In the genomic region with DNA sequence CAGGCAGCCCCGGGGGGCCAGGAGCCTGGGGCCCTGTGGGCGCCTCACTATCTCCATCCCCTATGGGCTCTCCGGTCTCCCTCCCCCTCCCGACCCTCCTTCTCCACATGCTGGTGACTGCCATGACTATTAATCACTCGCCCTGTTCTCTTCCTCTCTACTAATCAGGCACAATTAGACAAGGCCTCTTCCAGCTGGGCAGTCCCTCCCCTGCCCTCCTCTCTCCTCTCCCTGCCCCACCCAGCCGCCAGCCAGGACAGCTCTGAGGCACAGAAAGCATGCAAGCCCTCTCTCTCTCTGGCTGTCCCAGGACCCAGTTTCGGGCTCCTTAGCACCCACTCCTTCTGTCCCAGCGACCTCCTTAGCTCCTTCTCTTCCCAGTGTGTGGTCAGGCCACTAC, we compare ENCODE assay signal across 1 cellular context.
TF ChIP-seq lines count a peak whose summit lies in the region.

No MANE protein-coding gene starts in this region.

TF ChIP-seq in IMR-90, 13 proteins besides CTCF, POLR2A, EP300 and RAD21:
- TF ChIP-seq RCOR1 (IDR thresholded peaks at IDR 0.05; ENCODE audit: insufficient replicate concordance, low read length), result no peak
- TF ChIP-seq RFX5 (IDR thresholded peaks at IDR 0.05; ENCODE audit: low read depth, low read length), result no peak
- TF ChIP-seq BHLHE40 (IDR thresholded peaks at IDR 0.05; ENCODE audit: low read depth, low read length), result no peak
- TF ChIP-seq SMC3 (IDR thresholded peaks at IDR 0.05; ENCODE audit: low read depth, low read length), result no peak
- TF ChIP-seq MAZ (IDR thresholded peaks at IDR 0.05; ENCODE audit: borderline replicate concordance, low read depth, low read length), result no peak
- no peak for TF ChIP-seq CHD1 (IDR thresholded peaks at IDR 0.05; ENCODE audit: low read depth, low read length)
- TF ChIP-seq, protein P1, sequence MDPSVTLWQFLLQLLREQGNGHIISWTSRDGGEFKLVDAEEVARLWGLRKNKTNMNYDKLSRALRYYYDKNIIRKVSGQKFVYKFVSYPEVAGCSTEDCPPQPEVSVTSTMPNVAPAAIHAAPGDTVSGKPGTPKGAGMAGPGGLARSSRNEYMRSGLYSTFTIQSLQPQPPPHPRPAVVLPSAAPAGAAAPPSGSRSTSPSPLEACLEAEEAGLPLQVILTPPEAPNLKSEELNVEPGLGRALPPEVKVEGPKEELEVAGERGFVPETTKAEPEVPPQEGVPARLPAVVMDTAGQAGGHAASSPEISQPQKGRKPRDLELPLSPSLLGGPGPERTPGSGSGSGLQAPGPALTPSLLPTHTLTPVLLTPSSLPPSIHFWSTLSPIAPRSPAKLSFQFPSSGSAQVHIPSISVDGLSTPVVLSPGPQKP (IDR thresholded peaks at IDR 0.05; ENCODE audit: borderline replicate concordance, low read depth, low read length), result no peak
- no peak for TF ChIP-seq CEBPB (IDR thresholded peaks at IDR 0.05; ENCODE audit: low read depth, low read length)
- no peak for TF ChIP-seq MXI1 (IDR thresholded peaks at IDR 0.05; ENCODE audit: borderline replicate concordance, low read depth, low read length)
- TF ChIP-seq NFE2L2 (IDR thresholded peaks at IDR 0.05; ENCODE audit: low read depth, low read length), result no peak
- no peak for TF ChIP-seq FOS (IDR thresholded peaks at IDR 0.05; ENCODE audit: low read depth, low read length)
- no peak for TF ChIP-seq MAFK (IDR thresholded peaks at IDR 0.05; ENCODE audit: low read depth, low read length)
TF ChIP-seq in IMR-90: peak in this region for 0.
